Comparison of ENCODE assay signal across 1 cellular context in the genomic region with DNA sequence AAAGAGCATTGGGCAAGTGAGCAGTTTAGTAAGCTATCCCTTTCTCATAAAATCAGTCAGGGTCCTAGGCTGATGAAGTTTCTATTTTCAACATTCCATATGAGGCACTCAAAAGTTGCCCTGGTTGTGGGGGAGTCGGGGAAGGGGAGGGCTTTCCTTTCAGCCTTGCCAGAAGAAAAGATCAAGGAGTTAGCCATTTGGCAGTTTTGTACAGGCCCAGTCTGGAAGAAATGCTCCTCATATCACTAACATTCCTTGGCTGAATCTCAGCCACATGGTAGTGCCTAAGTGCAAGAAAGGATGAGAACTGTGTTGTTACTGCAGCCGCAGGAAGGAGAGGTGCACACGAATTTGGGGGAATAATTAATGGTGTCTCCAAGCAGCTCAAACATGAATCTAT.
TF ChIP-seq lines count a peak whose summit lies in the region.

No MANE protein-coding gene starts in this region.

TF ChIP-seq in GM23338, 12 proteins besides CTCF, POLR2A, EP300 and RAD21 (continued from another document):
- TF ChIP-seq ZNF331 (CRISPR knock-in tag; IDR thresholded peaks at IDR 0.05; ENCODE audit: low read depth) (no peak), STAT1 (IDR thresholded peaks at IDR 0.05; ENCODE audit: unreplicated experiment) (no peak)
